In genomic region chr22:50488006-50488677, GRCh38 we compare ENCODE assay signal across 21 cellular contexts. TPM values are rescaled to one million over a fixed set of nuclear protein-coding genes. Genes with fewer than 3 reads are reported as not detected.
DNase-seq lines count a peak whose midpoint lies in the region; TF ChIP-seq lines count a peak whose summit lies in the region.
"Had no signal": no experiment of that assay in that cellular context is flagged by ENCODE, and none has a peak within 500 bp of the region (broad histone marks: within the 10 kb centered on the region; RNA-seq: fewer than 3 reads in every experiment).

No MANE protein-coding gene starts in this region.

- H3K27me3 ChIP-seq in osteoblast (ENCODE audit: insufficient read depth, low read length) = no peaks in the 10 kb centered on the region

- H4K20me1 ChIP-seq in osteoblast (ENCODE audit: insufficient read depth, low read length) = no peaks in the 10 kb centered on the region

- H3K27ac ChIP-seq in HEK293 (ENCODE audit: extremely low read depth, low read depth, low read length) (no peak overlapping the region), osteoblast (ENCODE audit: low read depth, low read length) (no peak overlapping the region)
- H3K27ac ChIP-seq: A549, GM23248 had no signal

- no peaks in the 10 kb centered on the region for H3K9me3 ChIP-seq in HEK293 (ENCODE audit: control insufficient read depth, insufficient read depth, low read depth, low read length)
- H3K9me3 ChIP-seq in osteoblast (ENCODE audit: low read depth, low read length) = no peaks in the 10 kb centered on the region
- H3K9me3 ChIP-seq: A549 had no signal

- CTCF ChIA-PET in HEK293 (lab: Yijun Ruan, JAX) = no interaction called here

- no peak overlapping the region for H3K4me3 ChIP-seq in HEK293 (ENCODE audit: low read depth, low read length)
- H3K4me3 ChIP-seq in epithelial cell of proximal tubule (ENCODE audit: low read depth, low read length) = peak overlapping the region; percentile 58
- no peak overlapping the region for H3K4me3 ChIP-seq in osteoblast (ENCODE audit: insufficient read depth, low read length)
- H3K4me3 ChIP-seq: A549, GM12878, GM23248 had no signal

- H3K4me2 ChIP-seq in osteoblast (ENCODE audit: insufficient read depth, low read length) = no peak overlapping the region
- H3K4me2 ChIP-seq: A549 had no signal

- H2AFZ ChIP-seq in osteoblast (ENCODE audit: low read length) = no peak overlapping the region
- H2AFZ ChIP-seq: GM23248 had no signal

- H3K4me1 ChIP-seq in HEK293 (ENCODE audit: control insufficient read depth, insufficient read depth, low read length) (no peaks in the 10 kb centered on the region), osteoblast (ENCODE audit: insufficient read depth, low read length) (no peaks in the 10 kb centered on the region)

- H3K36me3 ChIP-seq in HEK293 (ENCODE audit: control insufficient read depth in 2 of 2, insufficient read depth in 1 of 2, low read length in 2 of 2) (no peaks in the 10 kb centered on the region), osteoblast (ENCODE audit: insufficient read depth, low read length) (no peaks in the 10 kb centered on the region)

- peak; percentile 8 for DNase-seq in activated naive CD4-positive, alpha-beta T cell treated with anti-CD3 and anti-CD28 coated beads, Interleukin-2, amount 50 U/mL, for 16 hours
- no peak for DNase-seq in activated naive CD4-positive, alpha-beta T cell treated with Interleukin-2 at 50 U/mL for 16 hours
- DNase-seq in epithelial cell of proximal tubule (ENCODE audit: low read depth) = no peak
- DNase-seq in osteoblast (ENCODE audit: insufficient read length, low spot score, missing footprints) = peak; percentile 65
- no peak for DNase-seq in GM13976 (ENCODE audit: low spot score)
- no peak for DNase-seq in stimulated activated CD4-positive, alpha-beta T cell treated with anti-CD3 and anti-CD28 coated beads, Interleukin-12 subunit alpha, Interleukin-12 subunit beta, amount 100 ng/mL, for 4 hours
- DNase-seq in dedifferentiated amniotic fluid mesenchymal stem cell (ENCODE audit: extremely low spot score) = no peak
- DNase-seq: AML-193; CD4-positive, CD25-positive, alpha-beta regulatory T cell; CD8-positive, alpha-beta memory T cell; COR-L47; DMS 273 treated with DMSO at 0.1 percent for 48 hours; DMS53; DND-41; EL; GM23248; H7 had no signal

- in situ Hi-C loops in GM13976 (cut with MboI; ENCODE audit: low sequenced_read_pairs, unreplicated experiment) = no loop called here

- POLR2A ChIA-PET in HEK293 (lab: Yijun Ruan, JAX) = interaction anchor here (2.2 kb wide), 1 partner anchor 9 kb away, joined by 8 read pairs; no protein-coding TSS in a partner anchor

- no peaks in the 10 kb centered on the region for H3K79me2 ChIP-seq in osteoblast (ENCODE audit: insufficient read depth, low read length)

- TF ChIP-seq CTCF in HEK293 (tag by site-specific recombination; IDR thresholded peaks at IDR 0.05) (no peak), epithelial cell of proximal tubule (conservative IDR thresholded peaks at IDR 0.05; ENCODE audit: low read depth, low read length) (no peak), osteoblast (IDR thresholded peaks at IDR 0.05; ENCODE audit: extremely low read depth, low read depth, low read length) (no peak), GM13976 (IDR thresholded peaks at IDR 0.05; ENCODE audit: borderline replicate concordance, control extremely low read depth, extremely low read depth, insufficient read depth, missing control alignments) (no peak)

TF ChIP-seq in HEK293, 187 proteins besides CTCF, POLR2A, EP300 and RAD21:
- no peak for TF ChIP-seq ZNF274 (IDR thresholded peaks at IDR 0.05; ENCODE audit: low read length)
- TF ChIP-seq ZNF274 (tag by site-specific recombination; IDR thresholded peaks at IDR 0.05; ENCODE audit: borderline replicate concordance) = no peak
- TF ChIP-seq TRIM28 (IDR thresholded peaks at IDR 0.05; ENCODE audit: borderline replicate concordance, low read length) = no peak
- TF ChIP-seq GLIS1 (tag by site-specific recombination; IDR thresholded peaks at IDR 0.05) = peak; percentile 64
- TF ChIP-seq SP2 (tag by site-specific recombination; IDR thresholded peaks at IDR 0.05) = 0 out of 2 replicates have a peak, but pooled peaks have one; percentile 8
- TF ChIP-seq ZNF645 (tag by site-specific recombination; IDR thresholded peaks at IDR 0.05) = no peak
- TF ChIP-seq ZNF621 (tag by site-specific recombination; IDR thresholded peaks at IDR 0.05) = no peak

RNA-seq across cellular contexts. Expression of gene MIOX, which starts 1.5 kb away (rescaled TPM):
- total RNA-seq in epithelial cell of proximal tubule (not detected in 2 replicates), osteoblast (under 0.01 TPM in 1 of 2 replicates, not detected in the other)
- total RNA-seq: CD4-positive, CD25-positive, alpha-beta regulatory T cell; GM12878; GM23248; H7 had no signal

RNA-seq across cellular contexts. Expression of gene ADM2, which starts 6.8 kb away (rescaled TPM):
- total RNA-seq in epithelial cell of proximal tubule (3.9 and 4.4 TPM in 2 replicates), osteoblast (9.1 and 9.4 TPM in 2 replicates)
- total RNA-seq: G401 had no signal

RNA-seq across cellular contexts. Expression of gene SBF1, which starts 13.3 kb away (rescaled TPM):
- total RNA-seq in epithelial cell of proximal tubule = 56.6 and 59.0 TPM in 2 replicates
- total RNA-seq in osteoblast = 74.3 and 93.0 TPM in 2 replicates

RNA-seq across cellular contexts. Expression of gene LMF2, which starts 19.4 kb away (rescaled TPM):
- 69.2 and 83.3 TPM in 2 replicates for total RNA-seq in epithelial cell of proximal tubule
- 56.8 and 60.7 TPM in 2 replicates for total RNA-seq in osteoblast

RNA-seq across cellular contexts. Expression of gene NCAPH2, which starts 19.9 kb away (rescaled TPM):
- total RNA-seq in epithelial cell of proximal tubule (69.3 and 81.5 TPM in 2 replicates), osteoblast (24.2 and 27.5 TPM in 2 replicates)

Comparison
In these comparisons a context has a peak if more than half of its experiments do, and no peak if none do; other contexts are left out.
1. DNase-seq: peak in activated naive CD4-positive, alpha-beta T cell treated with anti-CD3 and anti-CD28 coated beads, Interleukin-2, amount 50 U/mL, for 16 hours (single experiment) and osteoblast (single experiment); none in activated naive CD4-positive, alpha-beta T cell treated with Interleukin-2 at 50 U/mL for 16 hours (single experiment), epithelial cell of proximal tubule (single experiment), GM13976 (single experiment), stimulated activated CD4-positive, alpha-beta T cell treated with anti-CD3 and anti-CD28 coated beads, Interleukin-12 subunit alpha, Interleukin-12 subunit beta, amount 100 ng/mL, for 4 hours (single experiment) and dedifferentiated amniotic fluid mesenchymal stem cell (single experiment).